1 cellular context compared by ENCODE assay signal in the genomic region with DNA sequence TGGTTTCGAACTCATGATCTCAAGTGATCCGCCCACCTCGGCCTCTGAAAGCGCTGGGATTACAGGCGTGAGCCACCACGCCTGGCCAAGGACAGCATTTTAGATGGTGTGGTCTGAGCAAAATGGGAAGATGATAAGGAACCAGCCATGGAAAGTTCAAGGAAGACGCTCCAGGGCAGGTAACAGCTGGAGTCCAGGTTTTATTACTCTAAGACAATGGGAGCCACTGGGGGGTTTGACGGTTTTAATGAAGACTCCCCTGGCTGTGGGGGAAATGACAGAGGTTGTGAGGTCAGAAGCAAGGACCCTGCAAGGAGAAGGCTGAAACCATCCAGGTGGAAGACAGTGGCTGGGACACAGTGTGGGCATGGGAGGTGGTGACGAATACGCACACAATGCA.
TF ChIP-seq lines count a peak whose summit lies in the region.

No MANE protein-coding gene starts in this region.

TF ChIP-seq in GM23338, 12 proteins besides CTCF, POLR2A, EP300 and RAD21 (continued from another document):
- TF ChIP-seq, protein P1, sequence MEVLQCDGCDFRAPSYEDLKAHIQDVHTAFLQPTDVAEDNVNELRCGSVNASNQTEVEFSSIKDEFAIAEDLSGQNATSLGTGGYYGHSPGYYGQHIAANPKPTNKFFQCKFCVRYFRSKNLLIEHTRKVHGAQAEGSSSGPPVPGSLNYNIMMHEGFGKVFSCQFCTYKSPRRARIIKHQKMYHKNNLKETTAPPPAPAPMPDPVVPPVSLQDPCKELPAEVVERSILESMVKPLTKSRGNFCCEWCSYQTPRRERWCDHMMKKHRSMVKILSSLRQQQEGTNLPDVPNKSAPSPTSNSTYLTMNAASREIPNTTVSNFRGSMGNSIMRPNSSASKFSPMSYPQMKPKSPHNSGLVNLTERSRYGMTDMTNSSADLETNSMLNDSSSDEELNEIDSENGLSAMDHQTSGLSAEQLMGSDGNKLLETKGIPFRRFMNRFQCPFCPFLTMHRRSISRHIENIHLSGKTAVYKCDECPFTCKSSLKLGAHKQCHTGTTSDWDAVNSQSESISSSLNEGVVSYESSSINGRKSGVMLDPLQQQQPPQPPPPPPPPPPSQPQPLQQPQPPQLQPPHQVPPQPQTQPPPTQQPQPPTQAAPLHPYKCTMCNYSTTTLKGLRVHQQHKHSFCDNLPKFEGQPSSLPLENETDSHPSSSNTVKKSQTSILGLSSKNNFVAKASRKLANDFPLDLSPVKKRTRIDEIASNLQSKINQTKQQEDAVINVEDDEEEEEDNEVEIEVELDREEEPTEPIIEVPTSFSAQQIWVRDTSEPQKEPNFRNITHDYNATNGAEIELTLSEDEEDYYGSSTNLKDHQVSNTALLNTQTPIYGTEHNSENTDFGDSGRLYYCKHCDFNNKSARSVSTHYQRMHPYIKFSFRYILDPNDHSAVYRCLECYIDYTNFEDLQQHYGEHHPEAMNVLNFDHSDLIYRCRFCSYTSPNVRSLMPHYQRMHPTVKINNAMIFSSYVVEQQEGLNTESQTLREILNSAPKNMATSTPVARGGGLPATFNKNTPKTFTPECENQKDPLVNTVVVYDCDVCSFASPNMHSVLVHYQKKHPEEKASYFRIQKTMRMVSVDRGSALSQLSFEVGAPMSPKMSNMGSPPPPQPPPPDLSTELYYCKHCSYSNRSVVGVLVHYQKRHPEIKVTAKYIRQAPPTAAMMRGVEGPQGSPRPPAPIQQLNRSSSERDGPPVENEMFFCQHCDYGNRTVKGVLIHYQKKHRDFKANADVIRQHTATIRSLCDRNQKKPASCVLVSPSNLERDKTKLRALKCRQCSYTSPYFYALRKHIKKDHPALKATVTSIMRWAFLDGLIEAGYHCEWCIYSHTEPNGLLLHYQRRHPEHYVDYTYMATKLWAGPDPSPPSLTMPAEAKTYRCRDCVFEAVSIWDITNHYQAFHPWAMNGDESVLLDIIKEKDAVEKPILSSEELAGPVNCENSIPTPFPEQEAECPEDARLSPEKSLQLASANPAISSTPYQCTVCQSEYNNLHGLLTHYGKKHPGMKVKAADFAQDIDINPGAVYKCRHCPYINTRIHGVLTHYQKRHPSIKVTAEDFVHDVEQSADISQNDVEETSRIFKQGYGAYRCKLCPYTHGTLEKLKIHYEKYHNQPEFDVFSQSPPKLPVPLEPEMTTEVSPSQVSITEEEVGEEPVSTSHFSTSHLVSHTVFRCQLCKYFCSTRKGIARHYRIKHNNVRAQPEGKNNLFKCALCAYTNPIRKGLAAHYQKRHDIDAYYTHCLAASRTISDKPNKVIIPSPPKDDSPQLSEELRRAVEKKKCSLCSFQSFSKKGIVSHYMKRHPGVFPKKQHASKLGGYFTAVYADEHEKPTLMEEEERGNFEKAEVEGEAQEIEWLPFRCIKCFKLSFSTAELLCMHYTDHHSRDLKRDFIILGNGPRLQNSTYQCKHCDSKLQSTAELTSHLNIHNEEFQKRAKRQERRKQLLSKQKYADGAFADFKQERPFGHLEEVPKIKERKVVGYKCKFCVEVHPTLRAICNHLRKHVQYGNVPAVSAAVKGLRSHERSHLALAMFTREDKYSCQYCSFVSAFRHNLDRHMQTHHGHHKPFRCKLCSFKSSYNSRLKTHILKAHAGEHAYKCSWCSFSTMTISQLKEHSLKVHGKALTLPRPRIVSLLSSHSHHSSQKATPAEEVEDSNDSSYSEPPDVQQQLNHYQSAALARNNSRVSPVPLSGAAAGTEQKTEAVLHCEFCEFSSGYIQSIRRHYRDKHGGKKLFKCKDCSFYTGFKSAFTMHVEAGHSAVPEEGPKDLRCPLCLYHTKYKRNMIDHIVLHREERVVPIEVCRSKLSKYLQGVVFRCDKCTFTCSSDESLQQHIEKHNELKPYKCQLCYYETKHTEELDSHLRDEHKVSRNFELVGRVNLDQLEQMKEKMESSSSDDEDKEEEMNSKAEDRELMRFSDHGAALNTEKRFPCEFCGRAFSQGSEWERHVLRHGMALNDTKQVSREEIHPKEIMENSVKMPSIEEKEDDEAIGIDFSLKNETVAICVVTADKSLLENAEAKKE (CRISPR knock-in tag; IDR thresholded peaks at IDR 0.05), result no peak
- TF ChIP-seq JUNB (IDR thresholded peaks at IDR 0.05; ENCODE audit: unreplicated experiment), result no peak
- TF ChIP-seq, protein P2, sequence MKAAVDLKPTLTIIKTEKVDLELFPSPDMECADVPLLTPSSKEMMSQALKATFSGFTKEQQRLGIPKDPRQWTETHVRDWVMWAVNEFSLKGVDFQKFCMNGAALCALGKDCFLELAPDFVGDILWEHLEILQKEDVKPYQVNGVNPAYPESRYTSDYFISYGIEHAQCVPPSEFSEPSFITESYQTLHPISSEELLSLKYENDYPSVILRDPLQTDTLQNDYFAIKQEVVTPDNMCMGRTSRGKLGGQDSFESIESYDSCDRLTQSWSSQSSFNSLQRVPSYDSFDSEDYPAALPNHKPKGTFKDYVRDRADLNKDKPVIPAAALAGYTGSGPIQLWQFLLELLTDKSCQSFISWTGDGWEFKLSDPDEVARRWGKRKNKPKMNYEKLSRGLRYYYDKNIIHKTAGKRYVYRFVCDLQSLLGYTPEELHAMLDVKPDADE (IDR thresholded peaks at IDR 0.05), result no peak
- no peak for TF ChIP-seq NANOG (IDR thresholded peaks at IDR 0.05; ENCODE audit: borderline replicate concordance)
- TF ChIP-seq, protein P3, sequence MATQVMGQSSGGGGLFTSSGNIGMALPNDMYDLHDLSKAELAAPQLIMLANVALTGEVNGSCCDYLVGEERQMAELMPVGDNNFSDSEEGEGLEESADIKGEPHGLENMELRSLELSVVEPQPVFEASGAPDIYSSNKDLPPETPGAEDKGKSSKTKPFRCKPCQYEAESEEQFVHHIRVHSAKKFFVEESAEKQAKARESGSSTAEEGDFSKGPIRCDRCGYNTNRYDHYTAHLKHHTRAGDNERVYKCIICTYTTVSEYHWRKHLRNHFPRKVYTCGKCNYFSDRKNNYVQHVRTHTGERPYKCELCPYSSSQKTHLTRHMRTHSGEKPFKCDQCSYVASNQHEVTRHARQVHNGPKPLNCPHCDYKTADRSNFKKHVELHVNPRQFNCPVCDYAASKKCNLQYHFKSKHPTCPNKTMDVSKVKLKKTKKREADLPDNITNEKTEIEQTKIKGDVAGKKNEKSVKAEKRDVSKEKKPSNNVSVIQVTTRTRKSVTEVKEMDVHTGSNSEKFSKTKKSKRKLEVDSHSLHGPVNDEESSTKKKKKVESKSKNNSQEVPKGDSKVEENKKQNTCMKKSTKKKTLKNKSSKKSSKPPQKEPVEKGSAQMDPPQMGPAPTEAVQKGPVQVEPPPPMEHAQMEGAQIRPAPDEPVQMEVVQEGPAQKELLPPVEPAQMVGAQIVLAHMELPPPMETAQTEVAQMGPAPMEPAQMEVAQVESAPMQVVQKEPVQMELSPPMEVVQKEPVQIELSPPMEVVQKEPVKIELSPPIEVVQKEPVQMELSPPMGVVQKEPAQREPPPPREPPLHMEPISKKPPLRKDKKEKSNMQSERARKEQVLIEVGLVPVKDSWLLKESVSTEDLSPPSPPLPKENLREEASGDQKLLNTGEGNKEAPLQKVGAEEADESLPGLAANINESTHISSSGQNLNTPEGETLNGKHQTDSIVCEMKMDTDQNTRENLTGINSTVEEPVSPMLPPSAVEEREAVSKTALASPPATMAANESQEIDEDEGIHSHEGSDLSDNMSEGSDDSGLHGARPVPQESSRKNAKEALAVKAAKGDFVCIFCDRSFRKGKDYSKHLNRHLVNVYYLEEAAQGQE (IDR thresholded peaks at IDR 0.05; ENCODE audit: unreplicated experiment), result no peak
- TF ChIP-seq EZH2phosphoT487 (IDR thresholded peaks at IDR 0.05; ENCODE audit: unreplicated experiment), result no peak
- no peak for TF ChIP-seq ZNF114 (CRISPR knock-in tag; IDR thresholded peaks at IDR 0.05)
